16 cellular contexts compared by ENCODE assay signal in the genomic region with DNA sequence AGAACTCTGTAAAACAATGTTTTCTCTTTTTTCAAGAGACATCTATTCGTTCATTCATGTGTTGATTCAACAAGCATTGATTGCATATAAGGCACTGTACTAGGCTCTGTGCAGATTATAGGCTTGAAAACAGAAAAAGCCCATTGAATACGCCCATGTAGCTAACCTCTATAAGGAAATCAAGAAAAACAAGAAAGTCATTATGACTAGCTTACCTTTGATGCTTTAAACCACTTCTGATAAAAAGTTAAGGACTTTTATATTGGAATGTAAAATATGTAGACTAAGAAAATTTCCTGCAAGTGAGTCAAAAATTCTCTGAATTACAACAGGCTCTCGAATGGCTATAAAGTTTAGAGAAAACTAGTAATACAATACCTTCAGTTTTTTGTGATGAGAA.
DNase-seq lines count a peak whose midpoint lies in the region; ATAC-seq, FAIRE-seq and TF ChIP-seq lines count a peak whose summit lies in the region.
"Had no signal": no experiment of that assay in that cellular context is flagged by ENCODE, and none has a peak within 500 bp of the region (broad histone marks: within the 10 kb centered on the region; RNA-seq: fewer than 3 reads in every experiment).

No MANE protein-coding gene starts in this region.

- no peak for TF ChIP-seq CTCF in fibroblast of the aortic adventitia (IDR thresholded peaks at IDR 0.05; ENCODE audit: insufficient read depth, low read length)

- FAIRE-seq in G401.6 (lab: Jason Lieb, UNC) (peak; percentile 91), small intestine (lab: Jason Lieb, UNC) (no peak), GM19239 (lab: Jason Lieb, UNC) (no peak)

- ATAC-seq in HG03432 (IDR thresholded peaks at IDR 0.05; ENCODE audit: unreplicated experiment): no peak
- ATAC-seq: effector memory CD8-positive, alpha-beta T cell; left lobe of liver had no signal

- H3K36me3 ChIP-seq in SK-N-MC (ENCODE audit: insufficient read depth, low read length) (no peaks in the 10 kb centered on the region), small intestine (ENCODE audit: control insufficient read depth in 2 of 2, insufficient read depth in 2 of 2, low read length in 2 of 2) (no peaks in the 10 kb centered on the region)

- in situ Hi-C loops in ACHN (cut with HindIII; ENCODE audit: low pct_ligation_motif_present, low pct_unique_long_range_greater_than_20kb, low sequenced_read_pairs): loop anchor here (25.0 kb wide), 1 partner anchor 176 kb away; a partner anchor contains a TSS

- H3K9me3 ChIP-seq in SK-N-MC (ENCODE audit: low read depth, low read length) (no peaks in the 10 kb centered on the region), small intestine (ENCODE audit: control insufficient read depth, low read depth) (no peaks in the 10 kb centered on the region)

- H3K27ac ChIP-seq in SK-N-MC (peak overlapping the region; percentile 39; the same call in 1 of the 2 replicates), small intestine (ENCODE audit: low read depth in 1 of 2, low read length in 1 of 2) (no peak overlapping the region)

- peaks cover 0 to 2% of the 10 kb centered on the region in 2 donors for H3K4me1 ChIP-seq in small intestine (ENCODE audit: control insufficient read depth in 2 of 2, insufficient read depth in 1 of 2, low read depth in 1 of 2, low read length in 1 of 2)

- no peak overlapping the region for H3K9ac ChIP-seq in SK-N-MC (ENCODE audit: insufficient read length)

- WGBS in small intestine, 3 donors: 51 to 60% (median 60%) methylated on average over 3 of the region's 3 CpGs

- no peak overlapping the region for H3K4me3 ChIP-seq in SK-N-MC
- H3K4me3 ChIP-seq in fibroblast of the aortic adventitia (ENCODE audit: low read depth, low read length): no peak overlapping the region
- H3K4me3 ChIP-seq in small intestine (ENCODE audit: low read depth in 1 of 2, low read length in 2 of 2): no peak overlapping the region

- H3K27me3 ChIP-seq in small intestine (ENCODE audit: control insufficient read depth in 2 of 2, insufficient read depth in 2 of 2, low read length in 2 of 2): no peaks in the 10 kb centered on the region

- peak; percentile 53 for DNase-seq in ACHN
- no peak for DNase-seq in SK-N-MC (ENCODE audit: low read depth, low spot score)
- peak; percentile 50 for DNase-seq in fibroblast of the aortic adventitia (ENCODE audit: low read depth)
- DNase-seq in small intestine: no peak
- DNase-seq in midbrain (lab: John Stamatoyannopoulos, UW): no peak
- no peak for DNase-seq in GM19239 (ENCODE audit: insufficient read length, low spot score)
- DNase-seq: activated CD8-positive, alpha-beta memory T cell treated with anti-CD3 and anti-CD28 coated beads for 24 hours; activated naive CD4-positive, alpha-beta T cell; effector memory CD8-positive, alpha-beta T cell; NCI-H2029 treated with DMSO at 0.1 percent for 48 hours; NCI-H526; stimulated activated CD4-positive, alpha-beta T cell treated with anti-CD3 and anti-CD28 coated beads, Interleukin-4, amount 100 ng/mL, for 24 hours; stimulated activated CD8-positive, alpha-beta memory T cell treated with anti-CD3 and anti-CD28 coated beads, Interleukin-4, amount 100 ng/mL, for 48 hours had no signal

Comparison
In these comparisons a context has a peak if more than half of its experiments do, and no peak if none do; other contexts are left out.
1. DNase-seq: peak in ACHN (single experiment) and fibroblast of the aortic adventitia (single experiment); none in SK-N-MC (single experiment), small intestine (single experiment), midbrain (single experiment) and GM19239 (single experiment).